In genomic region chr7:13092708-13093005, GRCh38 we compare ENCODE assay signal across 14 cellular contexts.
"Had no signal": no experiment of that assay in that cellular context is flagged by ENCODE, and none has a peak within 500 bp of the region (broad histone marks: within the 10 kb centered on the region; RNA-seq: fewer than 3 reads in every experiment).

No MANE protein-coding gene starts in this region.

- DNase-seq: Karpas-422, KG1, MG63, NCI-H1092 treated with DMSO at 0.1 percent for 48 hours, NCI-H187, NCI-H2029, NCI-H2171, NCI-H524 treated with DMSO at 0.1 percent for 48 hours, Right ventricle myocardium superior, RPMI8226, SIG-M5 had no signal

- H3K27ac ChIP-seq: SJSA1, SK-N-MC had no signal

- H3K9me3 ChIP-seq: MG63, SJSA1 had no signal

- H3K4me3 ChIP-seq: MG63, SJSA1, SK-N-MC had no signal

- H3K36me3 ChIP-seq: MG63, SJSA1 had no signal

- H3K27me3 ChIP-seq: MG63, SJSA1 had no signal

- FAIRE-seq: RCC 7860 had no signal
